1 cellular context compared by ENCODE assay signal in the genomic region with DNA sequence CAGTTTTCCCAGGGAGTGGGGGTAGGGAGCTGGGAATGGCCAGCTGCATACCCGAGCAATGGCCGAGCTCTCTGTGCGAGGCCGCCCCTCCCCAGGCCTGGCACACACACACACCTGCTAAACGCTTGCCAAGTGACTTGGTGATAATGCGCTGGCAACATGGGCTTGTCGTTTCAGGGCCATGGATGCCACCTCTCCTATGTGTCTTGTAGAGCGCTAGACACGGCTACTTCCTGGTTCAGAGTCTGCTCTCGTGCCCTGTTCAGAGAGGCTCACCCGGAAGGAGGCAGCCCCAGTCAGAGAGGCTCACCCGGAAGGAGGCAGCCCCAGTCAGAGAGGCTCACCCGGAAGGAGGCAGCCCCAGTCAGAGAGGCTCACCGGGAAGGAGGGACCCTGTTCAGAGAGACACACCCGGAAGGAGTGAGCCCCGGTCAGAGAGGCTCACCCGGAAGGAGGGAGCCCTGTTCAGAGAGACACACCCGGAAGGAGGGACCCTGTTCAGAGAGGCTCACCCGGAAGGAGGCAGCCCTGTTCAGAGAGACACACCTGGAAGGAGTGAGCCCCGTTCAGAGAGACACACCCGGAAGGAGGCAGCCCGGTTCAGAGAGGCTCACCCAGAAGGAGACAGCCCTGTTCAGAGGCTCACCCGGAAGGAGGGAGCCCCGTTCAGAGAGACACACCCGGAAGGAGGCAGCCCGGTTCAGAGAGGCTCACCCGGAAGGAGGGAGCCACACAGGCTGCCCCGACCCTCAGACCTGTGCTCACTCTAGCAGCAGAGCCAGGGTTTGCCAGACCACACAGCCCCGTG.
TF ChIP-seq lines count a peak whose summit lies in the region.

No MANE protein-coding gene starts in this region.

TF ChIP-seq in K562, 482 proteins besides CTCF, POLR2A, EP300 and RAD21 (continued from another document and continues in another):
- TF ChIP-seq ZNF407 (IDR thresholded peaks at IDR 0.05; ENCODE audit: low read depth) (no peak), HNRNPH1 (optimal IDR thresholded peaks at IDR 0.05; ENCODE audit: low read depth, low read length) (no peak), KDM4B (IDR thresholded peaks at IDR 0.05; ENCODE audit: borderline replicate concordance in 2 of 2, low read depth in 1 of 2) (peak in 1 of 2 experiments; percentile 94; a peak in 1 of 4 replicates), USF1 (CRISPR knock-in tag; IDR thresholded peaks at IDR 0.05) (peak; percentile 52; the same call in 1 of the 2 replicates), PHB (CRISPR knock-in tag; IDR thresholded peaks at IDR 0.05) (no peak), ZFP36 (IDR thresholded peaks at IDR 0.05; ENCODE audit: low read depth, low read length, partially characterized antibody) (peak; percentile 20), NFRKB (IDR thresholded peaks at IDR 0.05; ENCODE audit: low read depth) (peak; percentile 50; the same call in 1 of the 2 replicates), THRA (IDR thresholded peaks at IDR 0.05) (no peak), TBL1XR1 (IDR thresholded peaks at IDR 0.05; ENCODE audit: low read length in 2 of 2) (no peak), ZNF197 (CRISPR knock-in tag; IDR thresholded peaks at IDR 0.05; ENCODE audit: low read depth) (no peak), DPF2 (IDR thresholded peaks at IDR 0.05) (no peak), ETV5 (CRISPR knock-in tag; IDR thresholded peaks at IDR 0.05; ENCODE audit: low read depth) (peak; percentile 99), ATF2 (CRISPR knock-in tag; IDR thresholded peaks at IDR 0.05) (no peak), HDAC3 (IDR thresholded peaks at IDR 0.05; ENCODE audit: borderline replicate concordance, partially characterized antibody) (no peak), SRF (CRISPR knock-in tag; IDR thresholded peaks at IDR 0.05) (no peak), CEBPG (CRISPR knock-in tag; IDR thresholded peaks at IDR 0.05) (no peak), CEBPG (tag; conservative IDR thresholded peaks at IDR 0.05 in 1 of 2, IDR thresholded peaks at IDR 0.05 in 1 of 2) (no peak), ZFP91 (CRISPR knock-in tag; IDR thresholded peaks at IDR 0.05) (0 out of 2 replicates have a peak, but pooled peaks have one; percentile 8)
- TF ChIP-seq, protein P1, sequence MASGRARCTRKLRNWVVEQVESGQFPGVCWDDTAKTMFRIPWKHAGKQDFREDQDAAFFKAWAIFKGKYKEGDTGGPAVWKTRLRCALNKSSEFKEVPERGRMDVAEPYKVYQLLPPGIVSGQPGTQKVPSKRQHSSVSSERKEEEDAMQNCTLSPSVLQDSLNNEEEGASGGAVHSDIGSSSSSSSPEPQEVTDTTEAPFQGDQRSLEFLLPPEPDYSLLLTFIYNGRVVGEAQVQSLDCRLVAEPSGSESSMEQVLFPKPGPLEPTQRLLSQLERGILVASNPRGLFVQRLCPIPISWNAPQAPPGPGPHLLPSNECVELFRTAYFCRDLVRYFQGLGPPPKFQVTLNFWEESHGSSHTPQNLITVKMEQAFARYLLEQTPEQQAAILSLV (tag; IDR thresholded peaks at IDR 0.05): no peak
- TF ChIP-seq, protein P2, sequence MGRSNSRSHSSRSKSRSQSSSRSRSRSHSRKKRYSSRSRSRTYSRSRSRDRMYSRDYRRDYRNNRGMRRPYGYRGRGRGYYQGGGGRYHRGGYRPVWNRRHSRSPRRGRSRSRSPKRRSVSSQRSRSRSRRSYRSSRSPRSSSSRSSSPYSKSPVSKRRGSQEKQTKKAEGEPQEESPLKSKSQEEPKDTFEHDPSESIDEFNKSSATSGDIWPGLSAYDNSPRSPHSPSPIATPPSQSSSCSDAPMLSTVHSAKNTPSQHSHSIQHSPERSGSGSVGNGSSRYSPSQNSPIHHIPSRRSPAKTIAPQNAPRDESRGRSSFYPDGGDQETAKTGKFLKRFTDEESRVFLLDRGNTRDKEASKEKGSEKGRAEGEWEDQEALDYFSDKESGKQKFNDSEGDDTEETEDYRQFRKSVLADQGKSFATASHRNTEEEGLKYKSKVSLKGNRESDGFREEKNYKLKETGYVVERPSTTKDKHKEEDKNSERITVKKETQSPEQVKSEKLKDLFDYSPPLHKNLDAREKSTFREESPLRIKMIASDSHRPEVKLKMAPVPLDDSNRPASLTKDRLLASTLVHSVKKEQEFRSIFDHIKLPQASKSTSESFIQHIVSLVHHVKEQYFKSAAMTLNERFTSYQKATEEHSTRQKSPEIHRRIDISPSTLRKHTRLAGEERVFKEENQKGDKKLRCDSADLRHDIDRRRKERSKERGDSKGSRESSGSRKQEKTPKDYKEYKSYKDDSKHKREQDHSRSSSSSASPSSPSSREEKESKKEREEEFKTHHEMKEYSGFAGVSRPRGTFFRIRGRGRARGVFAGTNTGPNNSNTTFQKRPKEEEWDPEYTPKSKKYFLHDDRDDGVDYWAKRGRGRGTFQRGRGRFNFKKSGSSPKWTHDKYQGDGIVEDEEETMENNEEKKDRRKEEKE (IDR thresholded peaks at IDR 0.05; ENCODE audit: borderline replicate concordance in 1 of 2, control insufficient read depth in 1 of 2, low read depth in 2 of 2, low read length in 1 of 2): peak in 1 of 2 experiments; percentile 98; a peak in 2 of 4 replicates
- TF ChIP-seq, protein P3, sequence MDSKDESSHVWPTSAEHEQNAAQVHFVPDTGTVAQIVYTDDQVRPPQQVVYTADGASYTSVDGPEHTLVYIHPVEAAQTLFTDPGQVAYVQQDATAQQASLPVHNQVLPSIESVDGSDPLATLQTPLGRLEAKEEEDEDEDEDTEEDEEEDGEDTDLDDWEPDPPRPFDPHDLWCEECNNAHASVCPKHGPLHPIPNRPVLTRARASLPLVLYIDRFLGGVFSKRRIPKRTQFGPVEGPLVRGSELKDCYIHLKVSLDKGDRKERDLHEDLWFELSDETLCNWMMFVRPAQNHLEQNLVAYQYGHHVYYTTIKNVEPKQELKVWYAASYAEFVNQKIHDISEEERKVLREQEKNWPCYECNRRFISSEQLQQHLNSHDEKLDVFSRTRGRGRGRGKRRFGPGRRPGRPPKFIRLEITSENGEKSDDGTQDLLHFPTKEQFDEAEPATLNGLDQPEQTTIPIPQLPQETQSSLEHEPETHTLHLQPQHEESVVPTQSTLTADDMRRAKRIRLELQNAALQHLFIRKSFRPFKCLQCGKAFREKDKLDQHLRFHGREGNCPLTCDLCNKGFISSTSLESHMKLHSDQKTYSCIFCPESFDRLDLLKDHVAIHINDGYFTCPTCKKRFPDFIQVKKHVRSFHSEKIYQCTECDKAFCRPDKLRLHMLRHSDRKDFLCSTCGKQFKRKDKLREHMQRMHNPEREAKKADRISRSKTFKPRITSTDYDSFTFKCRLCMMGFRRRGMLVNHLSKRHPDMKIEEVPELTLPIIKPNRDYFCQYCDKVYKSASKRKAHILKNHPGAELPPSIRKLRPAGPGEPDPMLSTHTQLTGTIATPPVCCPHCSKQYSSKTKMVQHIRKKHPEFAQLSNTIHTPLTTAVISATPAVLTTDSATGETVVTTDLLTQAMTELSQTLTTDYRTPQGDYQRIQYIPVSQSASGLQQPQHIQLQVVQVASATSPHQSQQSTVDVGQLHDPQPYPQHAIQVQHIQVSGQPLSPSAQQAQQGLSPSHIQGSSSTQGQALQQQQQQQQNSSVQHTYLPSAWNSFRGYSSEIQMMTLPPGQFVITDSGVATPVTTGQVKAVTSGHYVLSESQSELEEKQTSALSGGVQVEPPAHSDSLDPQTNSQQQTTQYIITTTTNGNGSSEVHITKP (IDR thresholded peaks at IDR 0.05; ENCODE audit: partially characterized antibody): no peak
